15 cellular contexts compared by ENCODE assay signal in genomic region chr2:206422493-206422892, GRCh38. TPM values are rescaled to one million over a fixed set of nuclear protein-coding genes. Genes with fewer than 3 reads are reported as not detected.
DNase-seq lines count a peak whose midpoint lies in the region; ATAC-seq and TF ChIP-seq lines count a peak whose summit lies in the region.
"Had no signal": no experiment of that assay in that cellular context is flagged by ENCODE, and none has a peak within 500 bp of the region (broad histone marks: within the 10 kb centered on the region; RNA-seq: fewer than 3 reads in every experiment).

No MANE protein-coding gene starts in this region.

- 0 out of 2 replicates have a peak, but pooled peaks cover 15% of the 10 kb centered on the region for H3K9me2 ChIP-seq in GM23338 (ENCODE audit: insufficient read depth)

- ATAC-seq in GM23338: no peak
- ATAC-seq in CD8-positive, alpha-beta T cell: no peak
- ATAC-seq: HepG2 had no signal

- peak overlapping the region; percentile 2; the same call in 1 of the 2 replicates for H2AFZ ChIP-seq in GM23338

- POLR2A ChIA-PET in CD8-positive, alpha-beta T cell (lab: Charles Lee): no interaction called here

- H3K4me3 ChIP-seq in GM23338: no peak overlapping the region
- no peak overlapping the region for H3K4me3 ChIP-seq in adrenal gland
- no peak overlapping the region for H3K4me3 ChIP-seq in fibroblast of pulmonary artery (replicated peaks; ENCODE audit: low read depth, low read length)
- H3K4me3 ChIP-seq in CD8-positive, alpha-beta T cell (ENCODE audit: low read depth, low read length): no peak overlapping the region

- peaks cover 19% of the 10 kb centered on the region for H3K9me3 Mint-ChIP-seq in GM23338
- H3K9me3 Mint-ChIP-seq in CD8-positive, alpha-beta T cell: no peaks in the 10 kb centered on the region

- H3K27me3 ChIP-seq in GM23338 (ENCODE audit: insufficient read depth) (no peaks in the 10 kb centered on the region), adrenal gland (no peaks in the 10 kb centered on the region)
- H3K27me3 ChIP-seq in CD8-positive, alpha-beta T cell (ENCODE audit: insufficient read depth, low read length): no peaks in the 10 kb centered on the region
- H3K27me3 ChIP-seq: BE2C had no signal

- no peak for TF ChIP-seq POLR2A in adrenal gland (IDR thresholded peaks at IDR 0.05)

- CTCF ChIA-PET in CD8-positive, alpha-beta T cell (lab: Charles Lee): no interaction called here

- no peaks in the 10 kb centered on the region for H4K20me1 ChIP-seq in GM23338 (replicated peaks; ENCODE audit: insufficient read depth)

- no peaks in the 10 kb centered on the region for H3F3A ChIP-seq in GM23338 (replicated peaks; ENCODE audit: low read depth)

- H3K36me3 Mint-ChIP-seq in GM23338 (ENCODE audit: low read depth): peaks cover 10% of the 10 kb centered on the region
- H3K36me3 Mint-ChIP-seq in CD8-positive, alpha-beta T cell: no peaks in the 10 kb centered on the region
- H3K36me3 Mint-ChIP-seq: CD8-positive, alpha-beta memory T cell had no signal

- no peaks in the 10 kb centered on the region for H3K4me1 Mint-ChIP-seq in GM23338
- H3K4me1 Mint-ChIP-seq in CD8-positive, alpha-beta T cell (ENCODE audit: low read depth): no peaks in the 10 kb centered on the region
- H3K4me1 Mint-ChIP-seq: CD8-positive, alpha-beta memory T cell had no signal

- DNase-seq in GM23338 (ENCODE audit: low spot score) (no peak), adrenal gland (peak in 6 of 7 donors; percentile 36 to 72 (median 62)), fibroblast of pulmonary artery (ENCODE audit: low read depth) (peak; percentile 81), pulmonary artery endothelial cell (ENCODE audit: low read depth, low spot score) (peak; percentile 84), iPS-NIHi11 (ENCODE audit: low spot score) (no peak), AG20443 (ENCODE audit: low spot score) (no peak), kidney tubule cell (ENCODE audit: low spot score) (no peak)
- no peak for DNase-seq in CD8-positive, alpha-beta T cell
- DNase-seq: ACHN; CD8-positive, alpha-beta memory T cell; EL; NCI-H1930; NCI-H510A treated with DMSO at 0.1 percent for 48 hours had no signal

- H3K27ac Mint-ChIP-seq in GM23338: no peak overlapping the region
- no peak overlapping the region for H3K27ac Mint-ChIP-seq in CD8-positive, alpha-beta T cell
- H3K27ac Mint-ChIP-seq: CD8-positive, alpha-beta memory T cell had no signal

- H3K36me3 ChIP-seq in GM23338 (ENCODE audit: insufficient read depth): no peaks in the 10 kb centered on the region; the same call in 1 of the 2 replicates
- no peaks in the 10 kb centered on the region for H3K36me3 ChIP-seq in adrenal gland (replicated peaks in 1 of 2)
- H3K36me3 ChIP-seq in CD8-positive, alpha-beta T cell (ENCODE audit: insufficient read depth, low read length): no peaks in the 10 kb centered on the region
- H3K36me3 ChIP-seq: BE2C had no signal

- H3K27me3 Mint-ChIP-seq in GM23338 (ENCODE audit: insufficient read depth, low read depth, poor library complexity): peaks cover 5% of the 10 kb centered on the region
- peaks cover 5% of the 10 kb centered on the region for H3K27me3 Mint-ChIP-seq in CD8-positive, alpha-beta T cell (ENCODE audit: low read depth)

- H3K79me2 ChIP-seq in GM23338 (replicated peaks; ENCODE audit: insufficient read depth): no peaks in the 10 kb centered on the region

- H3K4me3 Mint-ChIP-seq in GM23338: no peak overlapping the region
- H3K4me3 Mint-ChIP-seq in CD8-positive, alpha-beta T cell: no peak overlapping the region
- H3K4me3 Mint-ChIP-seq: CD8-positive, alpha-beta memory T cell had no signal

- no peak overlapping the region for H3K4me2 ChIP-seq in GM23338

- H3K9me3 ChIP-seq in adrenal gland (replicated peaks in 1 of 3): no peaks in the 10 kb centered on the region
- no peaks in the 10 kb centered on the region for H3K9me3 ChIP-seq in CD8-positive, alpha-beta T cell (ENCODE audit: low read length)
- H3K9me3 ChIP-seq: BE2C had no signal

- H3K4me1 ChIP-seq in GM23338 (ENCODE audit: insufficient read depth) (no peaks in the 10 kb centered on the region), adrenal gland (replicated peaks in 1 of 2) (peaks cover 0 to 7% of the 10 kb centered on the region in 2 donors)
- no peaks in the 10 kb centered on the region for H3K4me1 ChIP-seq in CD8-positive, alpha-beta T cell (ENCODE audit: insufficient read depth, low read length)
- H3K4me1 ChIP-seq: BE2C had no signal

- H3K27ac ChIP-seq in GM23338 (ENCODE audit: low read depth): no peak overlapping the region
- no peak overlapping the region for H3K27ac ChIP-seq in adrenal gland
- H3K27ac ChIP-seq in CD8-positive, alpha-beta T cell (ENCODE audit: low read depth, low read length): no peak overlapping the region

- intact Hi-C loops in adrenal gland (cut with DNase I): no loop called here
- intact Hi-C loops in CD8-positive, alpha-beta T cell (cut with DNase I, micrococcal nuclease): no loop called here

- TF ChIP-seq CTCF in GM23338 (conservative IDR thresholded peaks at IDR 0.05; ENCODE audit: low read depth in 2 of 2) (no peak), adrenal gland (IDR thresholded peaks at IDR 0.05) (no peak), fibroblast of pulmonary artery (IDR thresholded peaks at IDR 0.05; ENCODE audit: low read length, missing control alignments) (no peak)
- no peak for TF ChIP-seq CTCF in CD8-positive, alpha-beta T cell (IDR thresholded peaks at IDR 0.05)

TF ChIP-seq in GM23338, 12 proteins besides CTCF, POLR2A, EP300 and RAD21:
- TF ChIP-seq CREB1 (CRISPR knock-in tag; IDR thresholded peaks at IDR 0.05; ENCODE audit: low read depth) (no peak), ZNF114 (CRISPR knock-in tag; IDR thresholded peaks at IDR 0.05) (no peak), EZH2phosphoT487 (IDR thresholded peaks at IDR 0.05; ENCODE audit: unreplicated experiment) (no peak), NANOG (IDR thresholded peaks at IDR 0.05; ENCODE audit: borderline replicate concordance) (no peak)

RNA-seq across cellular contexts. Expression of gene ADAM23, which starts 20.8 kb away (rescaled TPM):
- 12.0 and 15.9 TPM in 2 replicates for total RNA-seq in GM23338 (2014; rRNA removed; shearing (Covaris generic))
- polyA plus RNA-seq in GM23338 (2016; fragmentation: Nextera tagmentation; extraction: Ambion mirVana): 9.0 and 11.8 TPM in 2 replicates
- total RNA-seq in adrenal gland: 10 to 100 TPM in 3 of 8 donors, 1 to 10 TPM in 5; 4.5 to 33.9 (median 5.5) TPM
- 1 to 10 TPM; 6.4 to 8.0 (median 7.1) TPM for polyA plus RNA-seq in adrenal gland
- 5.1 and 15.3 TPM in 2 replicates for total RNA-seq in pulmonary artery endothelial cell
- total RNA-seq in CD8-positive, alpha-beta T cell: under 1 TPM; 0.14 to 0.33 TPM
- polyA plus RNA-seq: CD8-positive, alpha-beta memory T cell; HepG2 had no signal

Comparison
In these comparisons a context has a peak if more than half of its experiments do, and no peak if none do; other contexts are left out.
1. DNase-seq: peak in adrenal gland (6 of 7), fibroblast of pulmonary artery (single experiment) and pulmonary artery endothelial cell (single experiment); none in GM23338 (single experiment), iPS-NIHi11 (single experiment), AG20443 (single experiment), kidney tubule cell (single experiment) and CD8-positive, alpha-beta T cell (0 of 7).